Comparison of ENCODE assay signal across 13 cellular contexts in the genomic region with DNA sequence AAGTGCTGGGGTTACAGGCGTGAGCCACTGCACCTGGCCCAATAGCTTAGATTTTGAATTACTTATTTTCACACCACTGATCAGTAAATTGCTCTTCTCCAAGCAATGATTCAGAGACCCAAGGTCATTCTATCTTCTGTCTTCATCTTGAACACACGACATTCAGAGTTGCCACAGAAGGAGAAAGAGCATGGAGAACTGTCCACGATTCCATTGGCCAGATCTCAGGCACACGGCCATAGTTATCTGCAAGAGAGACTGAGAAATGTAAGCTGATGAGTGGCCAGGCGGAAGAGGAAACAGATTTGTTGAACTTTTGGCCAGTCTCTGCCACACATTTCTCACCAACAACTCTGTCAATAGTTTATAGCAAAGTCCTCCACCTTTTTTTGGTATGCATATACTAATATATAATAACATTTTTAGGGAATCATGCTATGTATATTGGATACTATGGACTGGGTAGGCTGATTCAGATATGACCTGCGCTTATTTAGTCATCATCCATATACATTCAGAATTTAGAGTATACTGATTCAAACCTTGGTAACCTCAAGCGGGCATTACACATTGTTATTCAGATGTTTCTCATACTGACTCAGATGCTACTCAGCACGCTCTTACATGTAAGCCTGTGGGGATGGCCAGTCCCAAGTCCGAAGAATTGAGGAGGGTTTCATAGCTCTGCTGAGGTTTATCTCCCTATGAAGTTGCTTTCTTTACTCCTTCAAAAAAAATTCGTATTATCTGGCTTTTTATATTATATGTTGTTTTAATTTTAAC. TPM values are rescaled to one million over a fixed set of nuclear protein-coding genes. Genes with fewer than 3 reads are reported as not detected.
DNase-seq lines count a peak whose midpoint lies in the region; ATAC-seq and TF ChIP-seq lines count a peak whose summit lies in the region.
"Had no signal": no experiment of that assay in that cellular context is flagged by ENCODE, and none has a peak within 500 bp of the region (broad histone marks: within the 10 kb centered on the region; RNA-seq: fewer than 3 reads in every experiment).

No MANE protein-coding gene starts in this region.

- WGBS in esophagus muscularis mucosa, result 73% methylated on average over 10 of the region's 10 CpGs

- peak; percentile 82 for DNase-seq in AG08396 (ENCODE audit: low spot score)
- DNase-seq in H7, result peak; percentile 25
- DNase-seq in hepatic stellate cell (ENCODE audit: low spot score), result peak; percentile 78
- no peak for DNase-seq in Kasumi-1 (lab: John Stamatoyannopoulos, UW)
- no peak for DNase-seq in esophagus muscularis mucosa (ENCODE audit: extremely low spot score)
- DNase-seq: DMS79 treated with DMSO at 0.1 percent for 48 hours, hippocampal formation had no signal

- H3K27me3 ChIP-seq in H7 (ENCODE audit: control insufficient read depth, insufficient read depth, low read length) (no peaks in the 10 kb centered on the region), esophagus muscularis mucosa (no peaks in the 10 kb centered on the region)

- H3K27ac ChIP-seq in esophagus muscularis mucosa (replicated peaks in 1 of 4), result no peak overlapping the region
- H3K27ac ChIP-seq: KMS-11 had no signal

- H3K4me1 Mint-ChIP-seq in activated T-helper 17 cell treated with anti-CD3 and anti-CD28 coated beads, Interleukin-2, amount 50 U/mL, for 72 hours, result peaks cover 10% of the 10 kb centered on the region
- H3K4me1 Mint-ChIP-seq: brain had no signal

- H3K27me3 Mint-ChIP-seq in activated T-helper 17 cell treated with anti-CD3 and anti-CD28 coated beads, Interleukin-2, amount 50 U/mL, for 72 hours, result no peaks in the 10 kb centered on the region
- H3K27me3 Mint-ChIP-seq: natural killer cell treated with Interleukin-12 subunit alpha and Interleukin-12 subunit beta and Interleukin-15 and Interleukin-18, amount 100 ng/mL, for 72 hours had no signal

- H3K9me3 ChIP-seq in esophagus muscularis mucosa, result no peaks in the 10 kb centered on the region

- H3K4me3 Mint-ChIP-seq in activated T-helper 17 cell treated with anti-CD3 and anti-CD28 coated beads, Interleukin-2, amount 50 U/mL, for 72 hours, result no peak overlapping the region
- H3K4me3 Mint-ChIP-seq: brain; natural killer cell treated with Interleukin-12 subunit alpha and Interleukin-12 subunit beta and Interleukin-15 and Interleukin-18, amount 100 ng/mL, for 72 hours had no signal

- no peak for TF ChIP-seq CTCF in esophagus muscularis mucosa (IDR thresholded peaks at IDR 0.05)

- H3K4me1 ChIP-seq in esophagus muscularis mucosa, result no peaks in the 10 kb centered on the region

- peak; percentile 99 for ATAC-seq in activated T-helper 17 cell treated with anti-CD3 and anti-CD28 coated beads, Interleukin-2, amount 50 U/mL, for 72 hours (replicated peaks)
- ATAC-seq in GM21381 (IDR thresholded peaks at IDR 0.05; ENCODE audit: unreplicated experiment) (no peak), HG02938 (IDR thresholded peaks at IDR 0.05; ENCODE audit: unreplicated experiment) (no peak)

- H3K36me3 Mint-ChIP-seq in activated T-helper 17 cell treated with anti-CD3 and anti-CD28 coated beads, Interleukin-2, amount 50 U/mL, for 72 hours (ENCODE audit: low read depth), result no peaks in the 10 kb centered on the region
- H3K36me3 Mint-ChIP-seq: brain; natural killer cell treated with Interleukin-12 subunit alpha and Interleukin-12 subunit beta and Interleukin-15 and Interleukin-18, amount 100 ng/mL, for 72 hours had no signal

- TF ChIP-seq POLR2A in esophagus muscularis mucosa (IDR thresholded peaks at IDR 0.05; ENCODE audit: low read depth), result no peak

- no peak for TF ChIP-seq EP300 in esophagus muscularis mucosa (IDR thresholded peaks at IDR 0.05)

- H3K4me3 ChIP-seq in H7 (ENCODE audit: insufficient read depth, low read depth, low read length), result no peak overlapping the region
- H3K4me3 ChIP-seq in esophagus muscularis mucosa, result no peak overlapping the region

- H3K27ac Mint-ChIP-seq in activated T-helper 17 cell treated with anti-CD3 and anti-CD28 coated beads, Interleukin-2, amount 50 U/mL, for 72 hours, result peak overlapping the region; percentile 86
- H3K27ac Mint-ChIP-seq: brain; natural killer cell treated with Interleukin-12 subunit alpha and Interleukin-12 subunit beta and Interleukin-15 and Interleukin-18, amount 100 ng/mL, for 72 hours had no signal

- intact Hi-C loops in esophagus muscularis mucosa (cut with DNase I), result no loop called here

- H3K9me3 Mint-ChIP-seq in activated T-helper 17 cell treated with anti-CD3 and anti-CD28 coated beads, Interleukin-2, amount 50 U/mL, for 72 hours, result no peaks in the 10 kb centered on the region
- H3K9me3 Mint-ChIP-seq: natural killer cell treated with Interleukin-12 subunit alpha and Interleukin-12 subunit beta and Interleukin-15 and Interleukin-18, amount 100 ng/mL, for 72 hours had no signal

- H3K36me3 ChIP-seq in H7 (replicated peaks; ENCODE audit: control insufficient read depth, insufficient read depth, low read length) (no peaks in the 10 kb centered on the region), esophagus muscularis mucosa (no peaks in the 10 kb centered on the region)

RNA-seq across cellular contexts. Expression of a gene that starts 25.5 kb away (rescaled TPM):
- total RNA-seq in H7 (2014; rRNA removed; shearing (Covaris generic)), result 386 and 432 TPM in 2 replicates
- 100 to 1,000 TPM; 405 to 687 TPM for total RNA-seq in activated T-helper 17 cell treated with anti-CD3 and anti-CD28 coated beads, Interleukin-2, amount 50 U/mL, for 72 hours
- 100 to 1,000 TPM; 412 to 468 (median 442) TPM for total RNA-seq in esophagus muscularis mucosa

Comparison
In these comparisons a context has a peak if more than half of its experiments do, and no peak if none do; other contexts are left out.
1. DNase-seq: peak in AG08396 (single experiment), H7 (single experiment) and hepatic stellate cell (single experiment); none in Kasumi-1 (0 of 2) and esophagus muscularis mucosa (single experiment).